In genomic region chr1:223479718-223480425, GRCh38 we compare ENCODE assay signal across 13 cellular contexts.
DNase-seq lines count a peak whose midpoint lies in the region; TF ChIP-seq lines count a peak whose summit lies in the region.
"Had no signal": no experiment of that assay in that cellular context is flagged by ENCODE, and none has a peak within 500 bp of the region (broad histone marks: within the 10 kb centered on the region; RNA-seq: fewer than 3 reads in every experiment).

No MANE protein-coding gene starts in this region.

- no peaks in the 10 kb centered on the region for H3K4me1 ChIP-seq in mesendoderm (ENCODE audit: control insufficient read depth, low read depth, low read length)
- H3K4me1 ChIP-seq: gastrocnemius medialis, tibial artery had no signal

- no peak overlapping the region for H3K4me2 ChIP-seq in mesendoderm (ENCODE audit: low read length)

- WGBS in mesendoderm (ENCODE audit: extremely low coverage, insufficient coverage, low lambda C conversion rate): no CpG with 5 or more reads among the region's 14 CpGs

- H3K23ac ChIP-seq in mesendoderm (ENCODE audit: low read length): no peak overlapping the region

- no peaks in the 10 kb centered on the region for H3K36me3 ChIP-seq in mesendoderm (ENCODE audit: control insufficient read depth, insufficient read depth, low read length)
- H3K36me3 ChIP-seq: gastrocnemius medialis, tibial artery had no signal

- H4K5ac ChIP-seq in mesendoderm (ENCODE audit: low read length): no peak overlapping the region

- no peaks in the 10 kb centered on the region for H3K79me1 ChIP-seq in mesendoderm (ENCODE audit: low read length)

- no peaks in the 10 kb centered on the region for H3K79me2 ChIP-seq in mesendoderm (ENCODE audit: control insufficient read depth, insufficient read depth, low read length)

- no peak overlapping the region for H3K9ac ChIP-seq in mesendoderm (ENCODE audit: low read length)

- no peaks in the 10 kb centered on the region for H3K27me3 ChIP-seq in mesendoderm (ENCODE audit: insufficient read depth, low read length, poor library complexity)

- H3K4me3 ChIP-seq in mesendoderm (ENCODE audit: low read length): no peak overlapping the region
- H3K4me3 ChIP-seq: gastrocnemius medialis, tibial artery had no signal

- H2AK5ac ChIP-seq in mesendoderm (ENCODE audit: low read length): no peak overlapping the region

- no peak overlapping the region for H3K4ac ChIP-seq in mesendoderm (ENCODE audit: low read depth, low read length)

- no peak overlapping the region for H2BK120ac ChIP-seq in mesendoderm (ENCODE audit: low read depth, low read length)

- no peak for TF ChIP-seq CTCF in GM20000 (IDR thresholded peaks at IDR 0.05; ENCODE audit: extremely low read depth, missing control alignments)

- H3K27ac ChIP-seq in mesendoderm (ENCODE audit: low read depth, low read length): no peak overlapping the region
- H3K27ac ChIP-seq: gastrocnemius medialis, tibial artery had no signal

- H2BK5ac ChIP-seq in mesendoderm (ENCODE audit: low read length): no peak overlapping the region

- H3K18ac ChIP-seq in mesendoderm (ENCODE audit: low read length): no peak overlapping the region

- DNase-seq in NCI-H1694 treated with DMSO at 0.1 percent for 48 hours (lab: John Stamatoyannopoulos, UW) (peak; percentile 9), NCI-H1694 (lab: John Stamatoyannopoulos, UW) (no peak), NCI-H1105 treated with DMSO at 0.1 percent for 48 hours (lab: John Stamatoyannopoulos, UW) (peak; percentile 83), SW480 (ENCODE audit: low spot score) (peak; percentile 55), mesendoderm (no peak), GM20000 (ENCODE audit: low spot score) (no peak), cerebellar nuclear complex (lab: John Stamatoyannopoulos, UW) (no peak)
- DNase-seq in stimulated activated CD4-positive, alpha-beta T cell treated with anti-CD3 and anti-CD28 coated beads, Interleukin-4, amount 100 ng/mL, for 1 hour: no peak
- DNase-seq: activated CD4-positive, alpha-beta T cell treated with anti-CD3 and anti-CD28 coated beads, Interleukin-2, amount 50 U/mL, for 48 hours; effector CD8-positive, alpha-beta T cell; gastrocnemius medialis; kidney; tibial artery had no signal

- peak overlapping the region; percentile 26 for H3K56ac ChIP-seq in mesendoderm (ENCODE audit: low read length)

- H2BK15ac ChIP-seq in mesendoderm (replicated peaks; ENCODE audit: low read depth): no peak overlapping the region

- H4K8ac ChIP-seq in mesendoderm (ENCODE audit: low read depth, low read length): no peak overlapping the region

Comparison
In these comparisons a context has a peak if more than half of its experiments do, and no peak if none do; other contexts are left out.
1. DNase-seq: peak in NCI-H1694 treated with DMSO at 0.1 percent for 48 hours (single experiment), NCI-H1105 treated with DMSO at 0.1 percent for 48 hours (single experiment) and SW480 (single experiment); none in NCI-H1694 (single experiment), mesendoderm (single experiment), GM20000 (single experiment), cerebellar nuclear complex (0 of 2) and stimulated activated CD4-positive, alpha-beta T cell treated with anti-CD3 and anti-CD28 coated beads, Interleukin-4, amount 100 ng/mL, for 1 hour (single experiment).